2 cellular contexts compared by ENCODE assay signal in the genomic region with DNA sequence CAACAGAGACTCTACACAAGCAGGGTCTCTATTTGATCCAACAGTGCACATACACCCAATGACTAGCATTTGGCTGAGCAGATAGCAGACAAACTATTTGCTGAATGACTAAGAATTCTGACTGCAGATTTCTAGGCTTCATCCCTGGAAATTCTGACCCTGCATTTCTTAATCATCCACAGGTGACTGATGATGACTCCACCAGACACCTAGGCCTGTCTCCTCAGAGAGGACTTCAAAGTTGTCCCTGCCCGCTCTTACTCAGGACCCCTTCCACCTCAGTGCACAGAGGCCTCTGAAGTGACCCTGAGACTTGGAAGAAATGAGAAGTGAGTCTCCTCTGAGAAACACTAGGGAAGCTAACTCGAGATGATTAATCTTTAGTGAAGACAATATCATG.
TF ChIP-seq lines count a peak whose summit lies in the region.

No MANE protein-coding gene starts in this region.

TF ChIP-seq in SK-N-SH treated with all-trans-retinoic acid at 6 μM for 48 hours, 23 proteins besides CTCF, POLR2A, EP300 and RAD21:
- TF ChIP-seq POU6F1 (CRISPR knock-in tag; IDR thresholded peaks at IDR 0.05; ENCODE audit: borderline replicate concordance, low read depth), result no peak
- TF ChIP-seq TOX (CRISPR knock-in tag; IDR thresholded peaks at IDR 0.05; ENCODE audit: borderline replicate concordance), result no peak
- TF ChIP-seq TCF4 (CRISPR knock-in tag; IDR thresholded peaks at IDR 0.05; ENCODE audit: borderline replicate concordance), result no peak
- no peak for TF ChIP-seq ZFP3 (CRISPR knock-in tag; IDR thresholded peaks at IDR 0.05)
- TF ChIP-seq PATZ1 (CRISPR knock-in tag; IDR thresholded peaks at IDR 0.05; ENCODE audit: borderline replicate concordance), result no peak
- no peak for TF ChIP-seq TSHZ2 (CRISPR knock-in tag; IDR thresholded peaks at IDR 0.05)
TF ChIP-seq in SK-N-SH treated with all-trans-retinoic acid at 6 μM for 48 hours: peak in this region for 0.

TF ChIP-seq in A549, 52 proteins besides CTCF, POLR2A, EP300 and RAD21 (continued from another document):
- TF ChIP-seq, protein P1, sequence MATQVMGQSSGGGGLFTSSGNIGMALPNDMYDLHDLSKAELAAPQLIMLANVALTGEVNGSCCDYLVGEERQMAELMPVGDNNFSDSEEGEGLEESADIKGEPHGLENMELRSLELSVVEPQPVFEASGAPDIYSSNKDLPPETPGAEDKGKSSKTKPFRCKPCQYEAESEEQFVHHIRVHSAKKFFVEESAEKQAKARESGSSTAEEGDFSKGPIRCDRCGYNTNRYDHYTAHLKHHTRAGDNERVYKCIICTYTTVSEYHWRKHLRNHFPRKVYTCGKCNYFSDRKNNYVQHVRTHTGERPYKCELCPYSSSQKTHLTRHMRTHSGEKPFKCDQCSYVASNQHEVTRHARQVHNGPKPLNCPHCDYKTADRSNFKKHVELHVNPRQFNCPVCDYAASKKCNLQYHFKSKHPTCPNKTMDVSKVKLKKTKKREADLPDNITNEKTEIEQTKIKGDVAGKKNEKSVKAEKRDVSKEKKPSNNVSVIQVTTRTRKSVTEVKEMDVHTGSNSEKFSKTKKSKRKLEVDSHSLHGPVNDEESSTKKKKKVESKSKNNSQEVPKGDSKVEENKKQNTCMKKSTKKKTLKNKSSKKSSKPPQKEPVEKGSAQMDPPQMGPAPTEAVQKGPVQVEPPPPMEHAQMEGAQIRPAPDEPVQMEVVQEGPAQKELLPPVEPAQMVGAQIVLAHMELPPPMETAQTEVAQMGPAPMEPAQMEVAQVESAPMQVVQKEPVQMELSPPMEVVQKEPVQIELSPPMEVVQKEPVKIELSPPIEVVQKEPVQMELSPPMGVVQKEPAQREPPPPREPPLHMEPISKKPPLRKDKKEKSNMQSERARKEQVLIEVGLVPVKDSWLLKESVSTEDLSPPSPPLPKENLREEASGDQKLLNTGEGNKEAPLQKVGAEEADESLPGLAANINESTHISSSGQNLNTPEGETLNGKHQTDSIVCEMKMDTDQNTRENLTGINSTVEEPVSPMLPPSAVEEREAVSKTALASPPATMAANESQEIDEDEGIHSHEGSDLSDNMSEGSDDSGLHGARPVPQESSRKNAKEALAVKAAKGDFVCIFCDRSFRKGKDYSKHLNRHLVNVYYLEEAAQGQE (IDR thresholded peaks at IDR 0.05), result no peak
- TF ChIP-seq ZC3H11A (IDR thresholded peaks at IDR 0.05) (no peak), JUN (IDR thresholded peaks at IDR 0.05) (peak; percentile 41 to 42; a peak in 2 of 5 replicates), FOSL2 (IDR thresholded peaks at IDR 0.05) (peak; percentile 68), FOSL2 (CRISPR knock-in tag; IDR thresholded peaks at IDR 0.05) (peak; percentile 72)
